Comparison of ENCODE assay signal across 1 cellular context in the genomic region with DNA sequence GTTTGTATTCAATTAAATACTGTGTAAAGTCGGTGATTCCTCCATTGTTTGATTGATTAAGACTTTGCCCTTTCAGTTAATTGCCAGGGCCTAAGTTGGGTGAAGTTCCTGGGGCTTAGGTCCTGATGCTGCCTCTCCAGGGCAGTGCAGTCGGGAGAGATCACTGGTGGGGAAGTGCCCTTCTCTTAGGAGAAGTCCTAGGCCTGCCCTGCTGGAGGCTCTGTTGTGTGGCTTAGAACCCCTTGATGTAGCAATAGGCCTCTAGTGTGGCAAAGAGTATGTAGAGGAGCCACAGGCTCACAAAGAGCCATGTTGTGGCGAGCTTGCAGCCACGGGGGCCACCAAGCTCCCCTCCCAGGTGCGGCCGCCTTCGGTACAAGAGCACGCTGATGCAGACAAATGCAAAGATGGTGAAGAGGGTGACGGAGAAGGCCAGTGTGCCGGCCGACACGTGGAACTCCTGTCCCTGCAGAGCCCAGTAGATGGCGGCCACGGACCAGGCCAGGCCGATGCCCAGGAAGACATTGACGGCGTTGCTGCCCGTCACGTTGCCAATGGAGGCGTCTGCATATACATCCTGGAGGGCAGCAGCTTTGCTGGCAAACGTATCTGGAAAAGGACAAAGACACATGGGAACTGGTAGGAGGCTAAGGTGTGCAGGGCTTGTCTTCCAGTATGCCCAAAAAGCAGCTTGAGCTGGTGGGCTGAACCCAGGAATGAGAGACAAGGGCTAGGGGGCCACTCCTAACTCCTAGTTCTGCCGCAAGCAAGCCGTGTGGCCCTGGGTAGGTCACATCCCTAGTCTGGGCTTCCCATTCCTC.
A peak's percentile ranks its signal among the peaks of the same experiment; 100 is the strongest.
TF ChIP-seq lines count a peak whose summit lies in the region.

No MANE protein-coding gene starts in this region.

TF ChIP-seq in K562, 482 proteins besides CTCF, POLR2A, EP300 and RAD21 (continued from another document):
- TF ChIP-seq, protein P1, sequence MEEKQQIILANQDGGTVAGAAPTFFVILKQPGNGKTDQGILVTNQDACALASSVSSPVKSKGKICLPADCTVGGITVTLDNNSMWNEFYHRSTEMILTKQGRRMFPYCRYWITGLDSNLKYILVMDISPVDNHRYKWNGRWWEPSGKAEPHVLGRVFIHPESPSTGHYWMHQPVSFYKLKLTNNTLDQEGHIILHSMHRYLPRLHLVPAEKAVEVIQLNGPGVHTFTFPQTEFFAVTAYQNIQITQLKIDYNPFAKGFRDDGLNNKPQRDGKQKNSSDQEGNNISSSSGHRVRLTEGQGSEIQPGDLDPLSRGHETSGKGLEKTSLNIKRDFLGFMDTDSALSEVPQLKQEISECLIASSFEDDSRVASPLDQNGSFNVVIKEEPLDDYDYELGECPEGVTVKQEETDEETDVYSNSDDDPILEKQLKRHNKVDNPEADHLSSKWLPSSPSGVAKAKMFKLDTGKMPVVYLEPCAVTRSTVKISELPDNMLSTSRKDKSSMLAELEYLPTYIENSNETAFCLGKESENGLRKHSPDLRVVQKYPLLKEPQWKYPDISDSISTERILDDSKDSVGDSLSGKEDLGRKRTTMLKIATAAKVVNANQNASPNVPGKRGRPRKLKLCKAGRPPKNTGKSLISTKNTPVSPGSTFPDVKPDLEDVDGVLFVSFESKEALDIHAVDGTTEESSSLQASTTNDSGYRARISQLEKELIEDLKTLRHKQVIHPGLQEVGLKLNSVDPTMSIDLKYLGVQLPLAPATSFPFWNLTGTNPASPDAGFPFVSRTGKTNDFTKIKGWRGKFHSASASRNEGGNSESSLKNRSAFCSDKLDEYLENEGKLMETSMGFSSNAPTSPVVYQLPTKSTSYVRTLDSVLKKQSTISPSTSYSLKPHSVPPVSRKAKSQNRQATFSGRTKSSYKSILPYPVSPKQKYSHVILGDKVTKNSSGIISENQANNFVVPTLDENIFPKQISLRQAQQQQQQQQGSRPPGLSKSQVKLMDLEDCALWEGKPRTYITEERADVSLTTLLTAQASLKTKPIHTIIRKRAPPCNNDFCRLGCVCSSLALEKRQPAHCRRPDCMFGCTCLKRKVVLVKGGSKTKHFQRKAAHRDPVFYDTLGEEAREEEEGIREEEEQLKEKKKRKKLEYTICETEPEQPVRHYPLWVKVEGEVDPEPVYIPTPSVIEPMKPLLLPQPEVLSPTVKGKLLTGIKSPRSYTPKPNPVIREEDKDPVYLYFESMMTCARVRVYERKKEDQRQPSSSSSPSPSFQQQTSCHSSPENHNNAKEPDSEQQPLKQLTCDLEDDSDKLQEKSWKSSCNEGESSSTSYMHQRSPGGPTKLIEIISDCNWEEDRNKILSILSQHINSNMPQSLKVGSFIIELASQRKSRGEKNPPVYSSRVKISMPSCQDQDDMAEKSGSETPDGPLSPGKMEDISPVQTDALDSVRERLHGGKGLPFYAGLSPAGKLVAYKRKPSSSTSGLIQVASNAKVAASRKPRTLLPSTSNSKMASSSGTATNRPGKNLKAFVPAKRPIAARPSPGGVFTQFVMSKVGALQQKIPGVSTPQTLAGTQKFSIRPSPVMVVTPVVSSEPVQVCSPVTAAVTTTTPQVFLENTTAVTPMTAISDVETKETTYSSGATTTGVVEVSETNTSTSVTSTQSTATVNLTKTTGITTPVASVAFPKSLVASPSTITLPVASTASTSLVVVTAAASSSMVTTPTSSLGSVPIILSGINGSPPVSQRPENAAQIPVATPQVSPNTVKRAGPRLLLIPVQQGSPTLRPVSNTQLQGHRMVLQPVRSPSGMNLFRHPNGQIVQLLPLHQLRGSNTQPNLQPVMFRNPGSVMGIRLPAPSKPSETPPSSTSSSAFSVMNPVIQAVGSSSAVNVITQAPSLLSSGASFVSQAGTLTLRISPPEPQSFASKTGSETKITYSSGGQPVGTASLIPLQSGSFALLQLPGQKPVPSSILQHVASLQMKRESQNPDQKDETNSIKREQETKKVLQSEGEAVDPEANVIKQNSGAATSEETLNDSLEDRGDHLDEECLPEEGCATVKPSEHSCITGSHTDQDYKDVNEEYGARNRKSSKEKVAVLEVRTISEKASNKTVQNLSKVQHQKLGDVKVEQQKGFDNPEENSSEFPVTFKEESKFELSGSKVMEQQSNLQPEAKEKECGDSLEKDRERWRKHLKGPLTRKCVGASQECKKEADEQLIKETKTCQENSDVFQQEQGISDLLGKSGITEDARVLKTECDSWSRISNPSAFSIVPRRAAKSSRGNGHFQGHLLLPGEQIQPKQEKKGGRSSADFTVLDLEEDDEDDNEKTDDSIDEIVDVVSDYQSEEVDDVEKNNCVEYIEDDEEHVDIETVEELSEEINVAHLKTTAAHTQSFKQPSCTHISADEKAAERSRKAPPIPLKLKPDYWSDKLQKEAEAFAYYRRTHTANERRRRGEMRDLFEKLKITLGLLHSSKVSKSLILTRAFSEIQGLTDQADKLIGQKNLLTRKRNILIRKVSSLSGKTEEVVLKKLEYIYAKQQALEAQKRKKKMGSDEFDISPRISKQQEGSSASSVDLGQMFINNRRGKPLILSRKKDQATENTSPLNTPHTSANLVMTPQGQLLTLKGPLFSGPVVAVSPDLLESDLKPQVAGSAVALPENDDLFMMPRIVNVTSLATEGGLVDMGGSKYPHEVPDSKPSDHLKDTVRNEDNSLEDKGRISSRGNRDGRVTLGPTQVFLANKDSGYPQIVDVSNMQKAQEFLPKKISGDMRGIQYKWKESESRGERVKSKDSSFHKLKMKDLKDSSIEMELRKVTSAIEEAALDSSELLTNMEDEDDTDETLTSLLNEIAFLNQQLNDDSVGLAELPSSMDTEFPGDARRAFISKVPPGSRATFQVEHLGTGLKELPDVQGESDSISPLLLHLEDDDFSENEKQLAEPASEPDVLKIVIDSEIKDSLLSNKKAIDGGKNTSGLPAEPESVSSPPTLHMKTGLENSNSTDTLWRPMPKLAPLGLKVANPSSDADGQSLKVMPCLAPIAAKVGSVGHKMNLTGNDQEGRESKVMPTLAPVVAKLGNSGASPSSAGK (IDR thresholded peaks at IDR 0.05) = peak; percentile 15; the same call in 1 of the 2 replicates
- TF ChIP-seq, protein P2, sequence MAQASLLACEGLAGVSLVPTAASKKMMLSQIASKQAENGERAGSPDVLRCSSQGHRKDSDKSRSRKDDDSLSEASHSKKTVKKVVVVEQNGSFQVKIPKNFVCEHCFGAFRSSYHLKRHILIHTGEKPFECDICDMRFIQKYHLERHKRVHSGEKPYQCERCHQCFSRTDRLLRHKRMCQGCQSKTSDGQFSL (CRISPR knock-in tag; IDR thresholded peaks at IDR 0.05) = no peak
- TF ChIP-seq, protein P2 (tag; IDR thresholded peaks at IDR 0.05) = no peak
- TF ChIP-seq ETV6 (IDR thresholded peaks at IDR 0.05; ENCODE audit: borderline replicate concordance in 1 of 2, low read depth in 2 of 2, low read length in 1 of 2) (no peak), ETV6 (CRISPR knock-in tag; IDR thresholded peaks at IDR 0.05; ENCODE audit: borderline replicate concordance) (no peak), SIN3A (IDR thresholded peaks at IDR 0.05; ENCODE audit: borderline replicate concordance in 2 of 2, control insufficient read depth in 1 of 2, low read depth in 2 of 2, low read length in 2 of 2) (no peak), MYC (IDR thresholded peaks at IDR 0.05; ENCODE audit: low read depth, low read length) (peak; percentile 51; the same call in 1 of the 2 replicates), MYC (CRISPR knock-in tag; IDR thresholded peaks at IDR 0.05; ENCODE audit: borderline replicate concordance, low read depth) (no peak), PYGO2 (tag; IDR thresholded peaks at IDR 0.05) (no peak), L3MBTL2 (IDR thresholded peaks at IDR 0.05) (no peak), STAG1 (CRISPR knock-in tag; IDR thresholded peaks at IDR 0.05; ENCODE audit: borderline replicate concordance) (peak; percentile 64; the same call in 1 of the 2 replicates), ZNF76 (CRISPR knock-in tag; IDR thresholded peaks at IDR 0.05; ENCODE audit: borderline replicate concordance) (no peak), SMC3 (conservative IDR thresholded peaks at IDR 0.05; ENCODE audit: insufficient read depth, low read depth, low read length) (peak; percentile 40; the same call in 1 of the 2 replicates), ZNF232 (CRISPR knock-in tag; IDR thresholded peaks at IDR 0.05) (no peak), NUFIP1 (IDR thresholded peaks at IDR 0.05; ENCODE audit: partially characterized antibody) (no peak), CREM (IDR thresholded peaks at IDR 0.05; ENCODE audit: low read depth) (peak; percentile 31; the same call in 1 of the 2 replicates)
- TF ChIP-seq, protein P3, sequence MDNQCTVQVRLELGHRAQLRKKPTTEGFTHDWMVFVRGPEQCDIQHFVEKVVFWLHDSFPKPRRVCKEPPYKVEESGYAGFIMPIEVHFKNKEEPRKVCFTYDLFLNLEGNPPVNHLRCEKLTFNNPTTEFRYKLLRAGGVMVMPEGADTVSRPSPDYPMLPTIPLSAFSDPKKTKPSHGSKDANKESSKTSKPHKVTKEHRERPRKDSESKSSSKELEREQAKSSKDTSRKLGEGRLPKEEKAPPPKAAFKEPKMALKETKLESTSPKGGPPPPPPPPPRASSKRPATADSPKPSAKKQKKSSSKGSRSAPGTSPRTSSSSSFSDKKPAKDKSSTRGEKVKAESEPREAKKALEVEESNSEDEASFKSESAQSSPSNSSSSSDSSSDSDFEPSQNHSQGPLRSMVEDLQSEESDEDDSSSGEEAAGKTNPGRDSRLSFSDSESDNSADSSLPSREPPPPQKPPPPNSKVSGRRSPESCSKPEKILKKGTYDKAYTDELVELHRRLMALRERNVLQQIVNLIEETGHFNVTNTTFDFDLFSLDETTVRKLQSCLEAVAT (IDR thresholded peaks at IDR 0.05) = no peak
- TF ChIP-seq, protein P4, sequence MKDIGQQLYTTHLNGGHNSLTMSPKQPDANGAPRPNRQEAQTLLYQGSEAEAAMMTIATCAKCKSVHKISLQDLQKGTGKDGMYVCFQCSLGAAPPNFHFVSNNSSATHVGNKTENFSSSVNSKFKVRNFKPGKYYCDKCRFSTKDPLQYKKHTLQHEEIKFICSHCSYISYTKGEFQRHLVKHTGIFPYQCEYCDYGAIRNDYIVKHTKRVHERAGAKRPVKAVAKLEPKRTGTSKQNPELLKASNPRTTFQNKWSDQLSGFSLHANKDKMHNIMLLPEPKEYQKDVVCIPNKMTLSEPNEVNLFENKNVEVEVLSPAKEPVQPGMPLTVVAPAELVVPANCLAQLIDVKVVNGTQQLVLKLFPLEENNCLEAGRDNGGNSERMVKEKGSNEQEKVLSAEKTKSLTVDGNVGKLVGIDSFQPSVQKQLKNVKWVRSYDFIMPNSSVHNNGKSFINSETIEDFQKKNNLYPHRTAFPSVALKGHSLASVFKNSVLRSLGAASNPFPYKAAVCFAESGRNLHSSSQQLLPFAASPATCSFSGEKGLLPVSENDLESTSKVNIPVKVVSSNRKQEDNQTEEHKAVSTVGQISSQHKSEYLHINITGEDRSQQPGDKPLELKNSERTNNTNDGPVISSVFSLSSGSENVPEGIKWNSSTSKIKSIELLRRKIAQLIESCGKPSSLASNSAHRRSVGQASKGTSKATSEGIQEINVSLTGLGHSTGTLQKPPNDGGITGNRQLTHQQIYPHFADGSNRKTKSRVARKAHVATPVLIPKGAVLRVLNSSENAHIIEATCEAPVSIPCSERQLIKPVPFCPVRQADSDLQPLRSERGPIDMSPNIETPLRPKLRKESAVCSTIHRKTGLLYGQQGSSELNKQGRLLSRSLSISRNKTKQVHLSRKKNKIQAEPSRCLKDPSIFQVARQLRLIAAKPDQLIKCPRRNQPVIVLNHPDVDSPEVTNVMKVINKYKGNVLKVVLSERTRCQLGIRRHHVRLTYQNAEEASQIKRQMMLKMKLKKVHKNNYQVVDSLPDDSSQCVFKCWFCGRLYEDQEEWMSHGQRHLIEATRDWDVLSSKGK (CRISPR knock-in tag; IDR thresholded peaks at IDR 0.05) = no peak
